ENCODE assay signal across 1 cellular context in the genomic region with DNA sequence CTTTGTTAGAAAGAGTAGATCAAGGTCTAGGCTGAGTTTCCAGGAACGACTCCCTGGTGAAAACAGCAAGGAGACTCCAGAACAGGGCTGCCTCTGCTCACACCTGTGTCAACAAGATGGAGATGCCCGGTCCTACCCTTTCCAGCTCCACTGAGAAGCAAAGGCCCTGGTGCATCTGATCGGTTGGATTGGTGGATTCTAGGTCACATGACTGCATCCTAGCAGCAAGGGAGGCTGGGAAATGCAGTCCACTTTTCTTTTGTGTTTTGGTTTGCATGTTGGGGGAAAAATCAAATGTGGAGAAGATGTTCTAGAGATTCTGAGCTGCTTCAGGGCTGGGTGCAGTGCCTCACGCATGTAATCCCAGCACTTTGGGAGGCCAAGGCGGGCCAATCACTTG.
TF ChIP-seq lines count a peak whose summit lies in the region.

No MANE protein-coding gene starts in this region.

TF ChIP-seq in HCT116, 20 proteins besides CTCF, POLR2A, EP300 and RAD21 (continued from another document):
- TF ChIP-seq ZBTB33 (IDR thresholded peaks at IDR 0.05; ENCODE audit: extremely low read depth, insufficient replicate concordance, low read length): no peak
- TF ChIP-seq SRF (IDR thresholded peaks at IDR 0.05; ENCODE audit: low read depth): no peak
- no peak for TF ChIP-seq CBX3 (IDR thresholded peaks at IDR 0.05; ENCODE audit: low read depth)
- TF ChIP-seq EZH2phosphoT487 (IDR thresholded peaks at IDR 0.05; ENCODE audit: borderline replicate concordance): no peak
- TF ChIP-seq SP1 (IDR thresholded peaks at IDR 0.05; ENCODE audit: low read depth): no peak
- no peak for TF ChIP-seq ATF3 (IDR thresholded peaks at IDR 0.05)
- TF ChIP-seq REST (IDR thresholded peaks at IDR 0.05; ENCODE audit: low read depth): no peak
- TF ChIP-seq TCF7L2 (IDR thresholded peaks at IDR 0.05; ENCODE audit: borderline replicate concordance, extremely low read depth, insufficient read depth, insufficient read length): no peak
- no peak for TF ChIP-seq POLR2AphosphoS5 (IDR thresholded peaks at IDR 0.05; ENCODE audit: low read depth, low read length)
- no peak for TF ChIP-seq EZH2 (IDR thresholded peaks at IDR 0.05)
- TF ChIP-seq ZNF274 (IDR thresholded peaks at IDR 0.05; ENCODE audit: low read depth, low read length): no peak
- no peak for TF ChIP-seq SIN3A (IDR thresholded peaks at IDR 0.05; ENCODE audit: low read depth)
- no peak for TF ChIP-seq ZFX (IDR thresholded peaks at IDR 0.05)
